ENCODE assay signal across 1 cellular context in the genomic region with DNA sequence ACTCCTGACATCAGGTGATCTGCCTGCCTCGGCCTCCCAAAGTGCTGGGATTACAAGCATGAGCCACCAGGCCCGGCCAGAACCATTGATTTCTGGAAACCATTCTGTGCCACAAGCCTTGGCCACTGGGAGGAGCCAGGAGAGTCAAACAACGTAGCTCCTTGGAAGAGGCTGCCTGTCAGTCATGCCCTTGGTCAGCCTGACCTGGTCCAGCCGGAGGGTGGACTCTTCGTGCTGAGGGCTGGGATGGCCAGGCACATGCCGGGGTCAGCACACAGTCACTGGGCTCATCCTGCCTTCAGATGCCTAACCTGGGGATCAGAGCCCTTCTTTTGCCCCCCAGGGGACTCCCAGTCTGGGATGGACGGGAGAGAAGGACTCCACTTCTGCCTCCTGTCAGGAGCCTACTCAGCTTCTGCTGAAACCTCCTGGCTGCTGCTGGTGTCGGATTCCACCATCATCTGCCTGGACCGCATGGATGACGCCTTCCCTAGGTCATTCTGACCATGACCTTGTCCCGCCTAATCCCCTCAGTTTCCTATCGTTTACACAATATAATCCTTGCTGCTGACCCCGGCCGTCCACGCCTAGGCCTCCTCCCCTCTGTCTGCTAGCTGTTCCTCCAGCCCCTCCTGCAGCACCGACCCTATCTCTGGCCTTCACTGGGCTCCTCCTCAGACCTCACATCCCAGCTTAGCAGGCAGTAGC.
TF ChIP-seq lines count a peak whose summit lies in the region.

No MANE protein-coding gene starts in this region.

TF ChIP-seq in HepG2, 621 proteins besides CTCF, POLR2A, EP300 and RAD21:
- TF ChIP-seq, protein P1, sequence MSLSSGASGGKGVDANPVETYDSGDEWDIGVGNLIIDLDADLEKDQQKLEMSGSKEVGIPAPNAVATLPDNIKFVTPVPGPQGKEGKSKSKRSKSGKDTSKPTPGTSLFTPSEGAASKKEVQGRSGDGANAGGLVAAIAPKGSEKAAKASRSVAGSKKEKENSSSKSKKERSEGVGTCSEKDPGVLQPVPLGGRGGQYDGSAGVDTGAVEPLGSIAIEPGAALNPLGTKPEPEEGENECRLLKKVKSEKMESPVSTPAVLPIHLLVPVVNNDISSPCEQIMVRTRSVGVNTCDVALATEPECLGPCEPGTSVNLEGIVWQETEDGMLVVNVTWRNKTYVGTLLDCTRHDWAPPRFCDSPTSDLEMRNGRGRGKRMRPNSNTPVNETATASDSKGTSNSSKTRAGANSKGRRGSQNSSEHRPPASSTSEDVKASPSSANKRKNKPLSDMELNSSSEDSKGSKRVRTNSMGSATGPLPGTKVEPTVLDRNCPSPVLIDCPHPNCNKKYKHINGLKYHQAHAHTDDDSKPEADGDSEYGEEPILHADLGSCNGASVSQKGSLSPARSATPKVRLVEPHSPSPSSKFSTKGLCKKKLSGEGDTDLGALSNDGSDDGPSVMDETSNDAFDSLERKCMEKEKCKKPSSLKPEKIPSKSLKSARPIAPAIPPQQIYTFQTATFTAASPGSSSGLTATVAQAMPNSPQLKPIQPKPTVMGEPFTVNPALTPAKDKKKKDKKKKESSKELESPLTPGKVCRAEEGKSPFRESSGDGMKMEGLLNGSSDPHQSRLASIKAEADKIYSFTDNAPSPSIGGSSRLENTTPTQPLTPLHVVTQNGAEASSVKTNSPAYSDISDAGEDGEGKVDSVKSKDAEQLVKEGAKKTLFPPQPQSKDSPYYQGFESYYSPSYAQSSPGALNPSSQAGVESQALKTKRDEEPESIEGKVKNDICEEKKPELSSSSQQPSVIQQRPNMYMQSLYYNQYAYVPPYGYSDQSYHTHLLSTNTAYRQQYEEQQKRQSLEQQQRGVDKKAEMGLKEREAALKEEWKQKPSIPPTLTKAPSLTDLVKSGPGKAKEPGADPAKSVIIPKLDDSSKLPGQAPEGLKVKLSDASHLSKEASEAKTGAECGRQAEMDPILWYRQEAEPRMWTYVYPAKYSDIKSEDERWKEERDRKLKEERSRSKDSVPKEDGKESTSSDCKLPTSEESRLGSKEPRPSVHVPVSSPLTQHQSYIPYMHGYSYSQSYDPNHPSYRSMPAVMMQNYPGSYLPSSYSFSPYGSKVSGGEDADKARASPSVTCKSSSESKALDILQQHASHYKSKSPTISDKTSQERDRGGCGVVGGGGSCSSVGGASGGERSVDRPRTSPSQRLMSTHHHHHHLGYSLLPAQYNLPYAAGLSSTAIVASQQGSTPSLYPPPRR (CRISPR knock-in tag; IDR thresholded peaks at IDR 0.05; ENCODE audit: borderline replicate concordance), result no peak
- TF ChIP-seq, protein P2, sequence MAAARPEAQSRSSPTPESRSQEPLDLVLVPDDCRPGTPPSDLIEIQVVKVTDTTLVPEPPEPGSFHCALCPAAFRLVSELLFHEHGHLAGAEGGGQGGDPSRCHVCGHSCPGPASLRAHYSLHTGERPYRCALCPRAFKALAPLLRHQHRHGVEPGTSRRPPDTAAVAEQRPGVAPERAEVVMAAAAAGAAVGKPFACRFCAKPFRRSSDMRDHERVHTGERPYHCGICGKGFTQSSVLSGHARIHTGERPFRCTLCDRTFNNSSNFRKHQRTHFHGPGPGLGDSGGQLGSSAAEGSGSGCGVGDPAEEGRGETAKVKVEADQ (CRISPR knock-in tag; IDR thresholded peaks at IDR 0.05; ENCODE audit: borderline replicate concordance), result no peak
- TF ChIP-seq CENPT (CRISPR knock-in tag; IDR thresholded peaks at IDR 0.05; ENCODE audit: low read depth), result no peak
- no peak for TF ChIP-seq ZNF460 (CRISPR knock-in tag; IDR thresholded peaks at IDR 0.05; ENCODE audit: borderline replicate concordance)
- TF ChIP-seq HOXA9 (CRISPR knock-in tag; IDR thresholded peaks at IDR 0.05; ENCODE audit: borderline replicate concordance), result no peak
- TF ChIP-seq ZMYM3 (CRISPR knock-in tag; IDR thresholded peaks at IDR 0.05), result no peak
- TF ChIP-seq, protein P3, sequence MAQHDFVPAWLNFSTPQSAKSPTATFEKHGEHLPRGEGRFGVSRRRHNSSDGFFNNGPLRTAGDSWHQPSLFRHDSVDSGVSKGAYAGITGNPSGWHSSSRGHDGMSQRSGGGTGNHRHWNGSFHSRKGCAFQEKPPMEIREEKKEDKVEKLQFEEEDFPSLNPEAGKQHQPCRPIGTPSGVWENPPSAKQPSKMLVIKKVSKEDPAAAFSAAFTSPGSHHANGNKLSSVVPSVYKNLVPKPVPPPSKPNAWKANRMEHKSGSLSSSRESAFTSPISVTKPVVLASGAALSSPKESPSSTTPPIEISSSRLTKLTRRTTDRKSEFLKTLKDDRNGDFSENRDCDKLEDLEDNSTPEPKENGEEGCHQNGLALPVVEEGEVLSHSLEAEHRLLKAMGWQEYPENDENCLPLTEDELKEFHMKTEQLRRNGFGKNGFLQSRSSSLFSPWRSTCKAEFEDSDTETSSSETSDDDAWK (CRISPR knock-in tag; IDR thresholded peaks at IDR 0.05), result no peak
- TF ChIP-seq ZNF556 (CRISPR knock-in tag; IDR thresholded peaks at IDR 0.05; ENCODE audit: borderline replicate concordance), result no peak
- TF ChIP-seq GATAD2A (CRISPR knock-in tag; IDR thresholded peaks at IDR 0.05), result no peak
- no peak for TF ChIP-seq MAFK (conservative IDR thresholded peaks at IDR 0.05 in 1 of 2, IDR thresholded peaks at IDR 0.05 in 1 of 2; ENCODE audit: low read length in 2 of 2)
- TF ChIP-seq RXRB (CRISPR knock-in tag; IDR thresholded peaks at IDR 0.05; ENCODE audit: borderline replicate concordance), result no peak
- TF ChIP-seq, protein P4, sequence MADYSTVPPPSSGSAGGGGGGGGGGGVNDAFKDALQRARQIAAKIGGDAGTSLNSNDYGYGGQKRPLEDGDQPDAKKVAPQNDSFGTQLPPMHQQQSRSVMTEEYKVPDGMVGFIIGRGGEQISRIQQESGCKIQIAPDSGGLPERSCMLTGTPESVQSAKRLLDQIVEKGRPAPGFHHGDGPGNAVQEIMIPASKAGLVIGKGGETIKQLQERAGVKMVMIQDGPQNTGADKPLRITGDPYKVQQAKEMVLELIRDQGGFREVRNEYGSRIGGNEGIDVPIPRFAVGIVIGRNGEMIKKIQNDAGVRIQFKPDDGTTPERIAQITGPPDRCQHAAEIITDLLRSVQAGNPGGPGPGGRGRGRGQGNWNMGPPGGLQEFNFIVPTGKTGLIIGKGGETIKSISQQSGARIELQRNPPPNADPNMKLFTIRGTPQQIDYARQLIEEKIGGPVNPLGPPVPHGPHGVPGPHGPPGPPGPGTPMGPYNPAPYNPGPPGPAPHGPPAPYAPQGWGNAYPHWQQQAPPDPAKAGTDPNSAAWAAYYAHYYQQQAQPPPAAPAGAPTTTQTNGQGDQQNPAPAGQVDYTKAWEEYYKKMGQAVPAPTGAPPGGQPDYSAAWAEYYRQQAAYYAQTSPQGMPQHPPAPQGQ (CRISPR knock-in tag; IDR thresholded peaks at IDR 0.05; ENCODE audit: borderline replicate concordance), result no peak
- no peak for TF ChIP-seq TARDBP (CRISPR knock-in tag; IDR thresholded peaks at IDR 0.05)
- TF ChIP-seq, protein P5, sequence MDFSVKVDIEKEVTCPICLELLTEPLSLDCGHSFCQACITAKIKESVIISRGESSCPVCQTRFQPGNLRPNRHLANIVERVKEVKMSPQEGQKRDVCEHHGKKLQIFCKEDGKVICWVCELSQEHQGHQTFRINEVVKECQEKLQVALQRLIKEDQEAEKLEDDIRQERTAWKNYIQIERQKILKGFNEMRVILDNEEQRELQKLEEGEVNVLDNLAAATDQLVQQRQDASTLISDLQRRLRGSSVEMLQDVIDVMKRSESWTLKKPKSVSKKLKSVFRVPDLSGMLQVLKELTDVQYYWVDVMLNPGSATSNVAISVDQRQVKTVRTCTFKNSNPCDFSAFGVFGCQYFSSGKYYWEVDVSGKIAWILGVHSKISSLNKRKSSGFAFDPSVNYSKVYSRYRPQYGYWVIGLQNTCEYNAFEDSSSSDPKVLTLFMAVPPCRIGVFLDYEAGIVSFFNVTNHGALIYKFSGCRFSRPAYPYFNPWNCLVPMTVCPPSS (IDR thresholded peaks at IDR 0.05), result no peak
- TF ChIP-seq MTF2 (CRISPR knock-in tag; IDR thresholded peaks at IDR 0.05; ENCODE audit: borderline replicate concordance), result no peak
- no peak for TF ChIP-seq PCBP2 (optimal IDR thresholded peaks at IDR 0.05; ENCODE audit: low read depth, low read length, poor library complexity, severe bottlenecking)
- TF ChIP-seq ZNF34 (CRISPR knock-in tag; IDR thresholded peaks at IDR 0.05; ENCODE audit: borderline replicate concordance), result no peak
- TF ChIP-seq ZNF136 (CRISPR knock-in tag; IDR thresholded peaks at IDR 0.05; ENCODE audit: low read depth), result no peak
- TF ChIP-seq, protein P6, sequence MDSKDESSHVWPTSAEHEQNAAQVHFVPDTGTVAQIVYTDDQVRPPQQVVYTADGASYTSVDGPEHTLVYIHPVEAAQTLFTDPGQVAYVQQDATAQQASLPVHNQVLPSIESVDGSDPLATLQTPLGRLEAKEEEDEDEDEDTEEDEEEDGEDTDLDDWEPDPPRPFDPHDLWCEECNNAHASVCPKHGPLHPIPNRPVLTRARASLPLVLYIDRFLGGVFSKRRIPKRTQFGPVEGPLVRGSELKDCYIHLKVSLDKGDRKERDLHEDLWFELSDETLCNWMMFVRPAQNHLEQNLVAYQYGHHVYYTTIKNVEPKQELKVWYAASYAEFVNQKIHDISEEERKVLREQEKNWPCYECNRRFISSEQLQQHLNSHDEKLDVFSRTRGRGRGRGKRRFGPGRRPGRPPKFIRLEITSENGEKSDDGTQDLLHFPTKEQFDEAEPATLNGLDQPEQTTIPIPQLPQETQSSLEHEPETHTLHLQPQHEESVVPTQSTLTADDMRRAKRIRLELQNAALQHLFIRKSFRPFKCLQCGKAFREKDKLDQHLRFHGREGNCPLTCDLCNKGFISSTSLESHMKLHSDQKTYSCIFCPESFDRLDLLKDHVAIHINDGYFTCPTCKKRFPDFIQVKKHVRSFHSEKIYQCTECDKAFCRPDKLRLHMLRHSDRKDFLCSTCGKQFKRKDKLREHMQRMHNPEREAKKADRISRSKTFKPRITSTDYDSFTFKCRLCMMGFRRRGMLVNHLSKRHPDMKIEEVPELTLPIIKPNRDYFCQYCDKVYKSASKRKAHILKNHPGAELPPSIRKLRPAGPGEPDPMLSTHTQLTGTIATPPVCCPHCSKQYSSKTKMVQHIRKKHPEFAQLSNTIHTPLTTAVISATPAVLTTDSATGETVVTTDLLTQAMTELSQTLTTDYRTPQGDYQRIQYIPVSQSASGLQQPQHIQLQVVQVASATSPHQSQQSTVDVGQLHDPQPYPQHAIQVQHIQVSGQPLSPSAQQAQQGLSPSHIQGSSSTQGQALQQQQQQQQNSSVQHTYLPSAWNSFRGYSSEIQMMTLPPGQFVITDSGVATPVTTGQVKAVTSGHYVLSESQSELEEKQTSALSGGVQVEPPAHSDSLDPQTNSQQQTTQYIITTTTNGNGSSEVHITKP (CRISPR knock-in tag; IDR thresholded peaks at IDR 0.05; ENCODE audit: low read depth), result no peak
